Comparison of ENCODE assay signal across 12 cellular contexts in the genomic region with DNA sequence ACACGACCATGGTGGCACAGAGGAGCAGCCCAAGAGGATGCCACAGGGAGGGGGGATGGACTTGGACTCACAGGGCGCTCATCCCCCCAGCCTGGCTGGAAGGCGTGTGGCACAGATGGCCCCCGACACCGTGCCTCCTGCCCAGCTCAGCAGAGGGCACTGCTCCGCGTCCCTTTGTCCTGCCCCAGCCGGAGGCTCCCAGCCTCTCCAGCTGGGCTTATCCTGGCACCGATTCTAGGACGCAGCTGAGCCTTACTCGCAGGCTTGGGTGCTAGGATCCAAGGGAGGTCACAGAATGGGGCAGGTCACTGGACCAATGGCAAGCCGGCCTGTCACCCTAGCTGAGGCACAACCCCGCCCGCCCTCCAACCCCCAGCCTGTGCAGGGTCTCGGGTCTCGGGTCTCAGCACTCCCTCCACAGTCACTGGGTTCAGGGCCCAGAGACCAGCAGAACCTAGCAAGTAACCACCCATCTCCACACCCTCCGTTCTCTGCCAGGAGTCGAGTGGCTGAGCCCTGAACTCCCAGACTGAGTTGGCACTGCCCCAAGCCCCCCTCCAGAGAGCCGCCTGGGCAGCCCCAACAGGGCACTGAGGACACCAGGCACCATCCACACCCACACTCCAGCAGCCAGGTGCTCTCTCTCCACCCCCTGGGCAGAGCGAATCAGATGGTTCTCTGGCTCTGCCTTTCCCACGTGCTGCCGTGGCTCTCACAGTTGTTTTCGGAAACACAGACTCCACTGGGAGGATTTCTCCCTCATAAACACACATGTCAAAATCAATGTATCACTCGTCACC. TPM values are rescaled to one million over a fixed set of nuclear protein-coding genes. Genes with fewer than 3 reads are reported as not detected.
DNase-seq lines count a peak whose midpoint lies in the region; ATAC-seq and TF ChIP-seq lines count a peak whose summit lies in the region.
"Had no signal": no experiment of that assay in that cellular context is flagged by ENCODE, and none has a peak within 500 bp of the region (broad histone marks: within the 10 kb centered on the region; RNA-seq: fewer than 3 reads in every experiment).

No MANE protein-coding gene starts in this region.

- POLR2A ChIA-PET in RWPE1 (lab: Yijun Ruan, JAX; ENCODE audit: low non-redundant PET), result no interaction called here
- POLR2A ChIA-PET in PC-9 (lab: Charles Lee; ENCODE audit: unreplicated experiment), result no interaction called here

- TF ChIP-seq CTCF in RWPE1 (conservative IDR thresholded peaks at IDR 0.05; ENCODE audit: low read depth) (no peak), PC-9 (conservative IDR thresholded peaks at IDR 0.05) (no peak), chondrocyte (IDR thresholded peaks at IDR 0.05) (no peak)

- peak overlapping the region; percentile 20; the same call in 1 of the 2 replicates for H3K9ac ChIP-seq in HUES64 (ENCODE audit: low read depth, low read length)
- H3K9ac ChIP-seq: KMS-11 had no signal

- H3K27me3 ChIP-seq in HUES64 (ENCODE audit: insufficient read depth, low read length), result no peaks in the 10 kb centered on the region
- no peaks in the 10 kb centered on the region for H3K27me3 ChIP-seq in PC-9 (ENCODE audit: insufficient read depth, low read depth)

- H3F3A ChIP-seq in PC-9 (ENCODE audit: insufficient read depth, low read depth), result no peaks in the 10 kb centered on the region

- H3K4me3 Mint-ChIP-seq in stimulated activated naive B cell treated with anti-CD40 and anti-IgM and Interleukin-4, amounts not matched to agents 10 μg/mL and 1 μg/mL and 100 μg/mL, for 72 hours, result no peak overlapping the region
- no peak overlapping the region for H3K4me3 Mint-ChIP-seq in chondrocyte (ENCODE audit: unreplicated experiment)

- 93% methylated on average over 24 of the region's 24 CpGs for WGBS in HUES64

- peaks cover 21% of the 10 kb centered on the region; the same call in 1 of the 2 replicates for H3K79me2 ChIP-seq in PC-9 (ENCODE audit: low read depth)

- H3K4me3 ChIP-seq in HUES64 (ENCODE audit: low read length) (no peak overlapping the region), PC-9 (no peak overlapping the region)

- H3K9me3 ChIP-seq in HUES64 (ENCODE audit: insufficient read depth, low read depth, low read length), result no peaks in the 10 kb centered on the region
- H3K9me3 ChIP-seq in PC-9 (ENCODE audit: insufficient read depth, low read depth), result no peaks in the 10 kb centered on the region

- H3K9me3 Mint-ChIP-seq in stimulated activated naive B cell treated with anti-CD40 and anti-IgM and Interleukin-4, amounts not matched to agents 10 μg/mL and 1 μg/mL and 100 μg/mL, for 72 hours, result no peaks in the 10 kb centered on the region
- H3K9me3 Mint-ChIP-seq in chondrocyte (ENCODE audit: low read depth), result no peaks in the 10 kb centered on the region

- H3K4me1 Mint-ChIP-seq in stimulated activated naive B cell treated with anti-CD40 and anti-IgM and Interleukin-4, amounts not matched to agents 10 μg/mL and 1 μg/mL and 100 μg/mL, for 72 hours, result peaks cover 26 to 55% of the 10 kb centered on the region in 2 donors
- peaks cover 4% of the 10 kb centered on the region for H3K4me1 Mint-ChIP-seq in chondrocyte (ENCODE audit: low read depth)

- H3K4me1 ChIP-seq in HUES64 (ENCODE audit: insufficient read depth, low read length), result no peaks in the 10 kb centered on the region
- H3K4me1 ChIP-seq in PC-9 (replicated peaks; ENCODE audit: insufficient read depth), result no peaks in the 10 kb centered on the region

- H3K36me3 Mint-ChIP-seq in stimulated activated naive B cell treated with anti-CD40 and anti-IgM and Interleukin-4, amounts not matched to agents 10 μg/mL and 1 μg/mL and 100 μg/mL, for 72 hours, result peaks cover 60 to 76% of the 10 kb centered on the region in 2 donors
- H3K36me3 Mint-ChIP-seq in chondrocyte (ENCODE audit: low read depth), result peaks cover 15% of the 10 kb centered on the region

- peaks cover 16% of the 10 kb centered on the region for H4K20me1 ChIP-seq in PC-9 (ENCODE audit: insufficient read depth)

- DNase-seq in RWPE1 (ENCODE audit: low spot score) (no peak), iPS-NIHi11 (ENCODE audit: low spot score) (peak; percentile 33), PC-9 (no peak), chondrocyte (ENCODE audit: low spot score) (no peak)
- DNase-seq in stimulated activated naive B cell treated with anti-CD40 and anti-IgM and Interleukin-4, amounts not matched to agents 10 μg/mL and 1 μg/mL and 100 μg/mL, for 72 hours, result no peak
- DNase-seq in stimulated activated naive CD4-positive, alpha-beta T cell (lab: John Stamatoyannopoulos, UW), result no peak
- DNase-seq: DND-41, islet precursor cell, NCI-H526 had no signal

- no peaks in the 10 kb centered on the region for H3K9me2 ChIP-seq in PC-9 (ENCODE audit: insufficient read depth)

- ATAC-seq in stimulated activated naive B cell treated with anti-CD40 and anti-IgM and Interleukin-4, amounts not matched to agents 10 μg/mL and 1 μg/mL and 100 μg/mL, for 72 hours (replicated peaks), result no peak

- H3K27me3 Mint-ChIP-seq in stimulated activated naive B cell treated with anti-CD40 and anti-IgM and Interleukin-4, amounts not matched to agents 10 μg/mL and 1 μg/mL and 100 μg/mL, for 72 hours, result no peaks in the 10 kb centered on the region
- H3K27me3 Mint-ChIP-seq in chondrocyte (ENCODE audit: low read depth), result no peaks in the 10 kb centered on the region

- CTCF ChIA-PET in RWPE1 (lab: Yijun Ruan, JAX) (no interaction called here), PC-9 (lab: Charles Lee) (no interaction called here)

- H3K36me3 ChIP-seq in HUES64 (ENCODE audit: insufficient read depth, low read length), result peaks cover 81% of the 10 kb centered on the region
- no peaks in the 10 kb centered on the region for H3K36me3 ChIP-seq in PC-9 (ENCODE audit: low read depth)

- no peak overlapping the region for H3K4me2 ChIP-seq in PC-9
- H3K4me2 ChIP-seq: KMS-11 had no signal

- H3K27ac ChIP-seq in HUES64 (ENCODE audit: low read depth, low read length) (no peak overlapping the region), RWPE1 (peak overlapping the region; percentile 23), PC-9 (no peak overlapping the region)
- H3K27ac ChIP-seq: KMS-11 had no signal

- no TSS peak for BruUV-seq in PC-9 (replicated peaks; lab: Mats Ljungman, UMichigan)

- no peak overlapping the region for H2AFZ ChIP-seq in PC-9

- peak overlapping the region; percentile 37 for H3K27ac Mint-ChIP-seq in stimulated activated naive B cell treated with anti-CD40 and anti-IgM and Interleukin-4, amounts not matched to agents 10 μg/mL and 1 μg/mL and 100 μg/mL, for 72 hours
- no peak overlapping the region for H3K27ac Mint-ChIP-seq in chondrocyte (ENCODE audit: unreplicated experiment)

- intact Hi-C loops in PC-9 (cut with micrococcal nuclease; ENCODE audit: unreplicated experiment), result no loop called here

RNA-seq across cellular contexts. Expression of a gene that starts 13.8 kb away (rescaled TPM):
- 24.9 TPM for polyA plus RNA-seq in HUES64 (2013, experiment 1 of 2)
- 17.1 TPM for polyA plus RNA-seq in HUES64 (2013, experiment 2 of 2)
- total RNA-seq in PC-9 (2021), result 17.6 and 18.7 TPM in 2 replicates
- total RNA-seq in chondrocyte, result 9.6 to 12.2 TPM (median 11.5 TPM) in 3 replicates

RNA-seq across cellular contexts. Expression of a gene that starts 27.5 kb away (rescaled TPM):
- 23.4 TPM for polyA plus RNA-seq in HUES64 (2013, experiment 1 of 2)
- 28.2 TPM for polyA plus RNA-seq in HUES64 (2013, experiment 2 of 2)
- total RNA-seq in PC-9 (2021) (19.4 and 20.7 TPM in 2 replicates), chondrocyte (41.7 to 50.6 TPM (median 42.9 TPM) in 3 replicates)

RNA-seq across cellular contexts. Expression of a gene that starts 59.9 kb away (rescaled TPM):
- polyA plus RNA-seq in HUES64 (2013, experiment 1 of 2), result 6.1 TPM
- polyA plus RNA-seq in HUES64 (2013, experiment 2 of 2), result 11.4 TPM
- not detected in 2 replicates for total RNA-seq in PC-9 (2021)
- total RNA-seq in chondrocyte, result not detected in 3 replicates
- total RNA-seq: epithelial cell of proximal tubule had no signal
